Comparison of ENCODE assay signal across 22 cellular contexts in the genomic region with DNA sequence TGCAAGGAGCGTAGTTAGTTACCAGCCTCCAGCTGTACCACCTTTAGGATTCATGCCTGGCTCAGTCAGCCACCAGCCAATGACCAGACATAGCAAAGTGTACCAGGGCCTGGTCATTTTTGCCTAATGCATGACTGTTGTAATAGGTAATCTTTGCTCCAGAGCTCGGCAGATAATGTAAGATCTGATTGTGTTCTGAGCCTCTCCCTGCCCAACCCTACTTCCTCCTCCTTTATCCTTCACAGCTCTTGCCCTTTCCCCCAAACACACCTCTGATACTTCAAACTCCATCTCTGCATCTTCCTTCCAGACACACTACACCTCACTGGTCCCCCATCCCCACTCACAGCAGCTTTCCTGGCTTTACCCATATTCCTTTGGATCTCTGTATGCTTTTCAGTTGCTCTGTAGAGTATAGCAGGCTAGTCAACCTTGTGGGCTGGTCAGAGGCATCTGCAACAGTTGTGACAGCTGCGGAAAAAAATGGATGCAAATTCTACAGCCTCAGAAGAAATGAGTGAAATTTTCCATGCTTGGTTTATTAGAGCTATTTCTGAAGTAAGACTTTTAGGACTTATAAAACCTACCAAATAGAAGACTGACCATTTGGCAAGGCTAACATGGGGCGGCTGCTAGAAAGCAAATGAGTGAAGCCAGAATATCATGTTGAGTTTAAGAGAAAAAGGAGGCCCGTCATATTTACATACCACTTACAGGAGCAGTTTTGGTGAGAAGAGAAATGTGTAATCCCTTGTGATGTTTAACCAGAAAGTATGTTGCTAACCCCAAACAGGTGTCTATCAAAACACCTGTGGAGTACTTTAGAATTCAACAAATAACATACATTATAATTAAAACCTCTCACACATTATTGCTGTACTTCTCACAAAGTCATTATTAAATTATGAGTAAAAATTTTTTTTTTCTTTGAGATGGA. TPM values are rescaled to one million over a fixed set of nuclear protein-coding genes. Genes with fewer than 3 reads are reported as not detected.
DNase-seq lines count a peak whose midpoint lies in the region; ATAC-seq and TF ChIP-seq lines count a peak whose summit lies in the region.
"Had no signal": no experiment of that assay in that cellular context is flagged by ENCODE, and none has a peak within 500 bp of the region (broad histone marks: within the 10 kb centered on the region; RNA-seq: fewer than 3 reads in every experiment).

No MANE protein-coding gene starts in this region.

- no peak for TF ChIP-seq CTCF in transverse colon (IDR thresholded peaks at IDR 0.05)
- TF ChIP-seq CTCF in omental fat pad (IDR thresholded peaks at IDR 0.05) = no peak

- peaks cover 0 to 7% (median 0%) of the 10 kb centered on the region in 4 donors for H3K4me1 ChIP-seq in transverse colon
- H3K4me1 ChIP-seq: BLaER1, parathyroid adenoma, tibial artery had no signal

- peak; percentile 76 for ATAC-seq in GM19351 (IDR thresholded peaks at IDR 0.05; ENCODE audit: unreplicated experiment)
- ATAC-seq in HG02763 (IDR thresholded peaks at IDR 0.05; ENCODE audit: unreplicated experiment) = peak; percentile 72
- ATAC-seq in GM18505 (IDR thresholded peaks at IDR 0.05; ENCODE audit: unreplicated experiment) = no peak
- no peak for ATAC-seq in omental fat pad (ENCODE audit: low FRiP score)
- no peak for ATAC-seq in Right ventricle myocardium superior (ENCODE audit: poor library complexity)
- ATAC-seq: HCT116; left ventricle myocardium superior; naive thymus-derived CD4-positive, alpha-beta T cell had no signal

- in situ Hi-C loops in transverse colon (cut with MboI; ENCODE audit: low pct_ligation_motif_present in 1 of 4, low pct_unique_long_range_greater_than_20kb in 1 of 4, low sequenced_read_pairs in 3 of 4) = no loop called here

- H3K9me3 ChIP-seq in transverse colon = no peaks in the 10 kb centered on the region
- H3K9me3 ChIP-seq: BLaER1, tibial artery had no signal

- H3K4me3 ChIP-seq in transverse colon = no peak overlapping the region
- H3K4me3 ChIP-seq: BLaER1, tibial artery had no signal

- intact Hi-C loops in transverse colon (cut with DNase I; ENCODE audit: low total_unique reads) (no loop called here), Right ventricle myocardium superior (cut with DNase I) (no loop called here)

- no peaks in the 10 kb centered on the region for H3K27me3 ChIP-seq in transverse colon
- H3K27me3 ChIP-seq: BLaER1 had no signal

- WGBS in transverse colon (ENCODE audit: low coverage in 1 of 2), 2 donors = 74 to 82% methylated on average over 4 to 5 of the region's 5 CpGs

- no peak for TF ChIP-seq POLR2A in transverse colon (IDR thresholded peaks at IDR 0.05)
- TF ChIP-seq POLR2A in GM18505 (IDR thresholded peaks at IDR 0.05; ENCODE audit: borderline replicate concordance, extremely low read depth, insufficient read depth, insufficient read length) = no peak

- no peaks in the 10 kb centered on the region for H3K36me3 ChIP-seq in transverse colon
- H3K36me3 ChIP-seq: BLaER1, tibial artery had no signal

- TF ChIP-seq EP300 in transverse colon (IDR thresholded peaks at IDR 0.05; ENCODE audit: low read depth) = no peak

- peak overlapping the region; percentile 44 to 54 (median 48) for H3K27ac ChIP-seq in transverse colon
- H3K27ac ChIP-seq: BLaER1, parathyroid adenoma, tibial artery had no signal

- DNase-seq in RPMI8226 (peak; percentile 2), transverse colon (peak; percentile 36), omental fat pad (ENCODE audit: low spot score) (no peak), Right ventricle myocardium superior (no peak)
- DNase-seq: activated CD4-positive, CD25-positive, alpha-beta regulatory T cell treated with anti-CD3 and anti-CD28 coated beads, Interleukin-2, amount 50 U/mL, for 72 hours; activated effector memory CD4-positive, alpha-beta T cell treated with anti-CD3 and anti-CD28 coated beads, Interleukin-2, amount 50 U/mL, for 16 hours; amygdala; DMS 273 treated with DMSO at 0.1 percent for 48 hours; foreskin fibroblast; left ventricle myocardium superior; naive thymus-derived CD4-positive, alpha-beta T cell; NCI-H1436; NCI-H226; NK-92 treated with Interleukin-12 subunit alpha and Interleukin-12 subunit beta, amount 100 ng/mL, for 24 hours; SHP77; tibial artery had no signal

RNA-seq across cellular contexts. Expression of gene C16orf87, which starts 19.9 kb away (rescaled TPM):
- total RNA-seq in transverse colon (10 to 100 TPM in 1 of 4 donors, 1 to 10 TPM in 1, under 1 TPM in 2; 0.20 to 10.6 (median 4.4) TPM), omental fat pad (1 to 10 TPM; 4.0 to 6.6 (median 4.7) TPM), Right ventricle myocardium superior (12.9 TPM)

RNA-seq across cellular contexts. Expression of gene GPT2, which starts 33.3 kb away (rescaled TPM):
- 10 to 100 TPM; 10.9 to 29.5 (median 16.9) TPM for total RNA-seq in transverse colon
- 100 to 1,000 TPM in 3 of 4 donors, 10 to 100 TPM in 1; 57.5 to 138 (median 105) TPM for total RNA-seq in omental fat pad
- 22.9 TPM for total RNA-seq in Right ventricle myocardium superior

Comparison
In these comparisons a context has a peak if more than half of its experiments do, and no peak if none do; other contexts are left out.
1. ATAC-seq: peak in GM19351 (single experiment) and HG02763 (single experiment); none in GM18505 (single experiment), omental fat pad (single experiment) and Right ventricle myocardium superior (single experiment).
2. DNase-seq: peak in RPMI8226 (single experiment) and transverse colon (single experiment); none in omental fat pad (single experiment) and Right ventricle myocardium superior (single experiment).